In the genomic region with DNA sequence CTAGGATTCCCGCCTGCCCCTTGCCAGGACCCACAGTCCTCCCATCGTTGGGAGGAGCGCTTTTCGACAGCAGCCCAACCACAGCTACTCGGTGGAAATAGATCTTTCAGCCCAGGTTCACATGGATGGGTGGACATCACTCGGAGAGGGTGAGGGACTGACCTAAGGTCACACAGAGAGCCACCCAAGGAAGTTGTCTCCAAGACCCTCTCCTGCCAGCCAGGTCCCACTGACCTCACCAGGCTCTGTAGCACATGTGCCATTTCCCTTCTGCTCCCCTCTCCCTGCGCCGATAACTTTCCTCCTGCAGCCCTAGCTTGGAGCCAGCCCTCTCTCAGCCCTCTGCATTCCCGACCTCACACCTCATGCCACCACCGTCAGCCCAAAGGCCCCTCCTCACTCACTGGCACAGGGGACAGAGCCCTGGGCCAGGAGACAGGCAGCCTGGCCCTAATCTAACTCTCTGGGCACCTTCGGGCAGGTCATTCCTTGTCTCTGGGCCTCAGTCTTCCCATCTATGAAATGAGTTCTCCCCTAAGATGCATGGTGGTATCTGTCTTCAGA, we compare ENCODE assay signal across 18 cellular contexts. TPM values are rescaled to one million over a fixed set of nuclear protein-coding genes. Genes with fewer than 3 reads are reported as not detected.
DNase-seq lines count a peak whose midpoint lies in the region; ATAC-seq, FAIRE-seq and TF ChIP-seq lines count a peak whose summit lies in the region.
"Had no signal": no experiment of that assay in that cellular context is flagged by ENCODE, and none has a peak within 500 bp of the region (broad histone marks: within the 10 kb centered on the region; RNA-seq: fewer than 3 reads in every experiment).

No MANE protein-coding gene starts in this region.

- no peak overlapping the region for H2BK15ac ChIP-seq in H9 (ENCODE audit: low read depth, low read length)

- no CpG with 5 or more reads among the region's 11 CpGs for WGBS in H9 (ENCODE audit: extremely low coverage, insufficient read length, low lambda C conversion rate)

- H3K27me3 Mint-ChIP-seq in H9 (ENCODE audit: low read depth) = peaks cover 59% of the 10 kb centered on the region
- H3K27me3 Mint-ChIP-seq in astrocyte (ENCODE audit: low read depth, unreplicated experiment) = peaks cover 57% of the 10 kb centered on the region
- H3K27me3 Mint-ChIP-seq in neural crest cell (ENCODE audit: low read depth) = peaks cover 43% of the 10 kb centered on the region

- H2AK5ac ChIP-seq in H9 (ENCODE audit: insufficient read length, low read length) = no peak overlapping the region

- H3K4me1 ChIP-seq in H9 (ENCODE audit: insufficient read depth, low read length) (peaks cover 3% of the 10 kb centered on the region; the same call in 1 of the 2 replicates), astrocyte (ENCODE audit: insufficient read depth, low read length) (peaks cover 4% of the 10 kb centered on the region)

- no peak overlapping the region for H2BK5ac ChIP-seq in H9 (ENCODE audit: insufficient read length, low read length)

- H3K36me3 Mint-ChIP-seq in H9 (ENCODE audit: insufficient read depth in 1 of 3, low read depth in 3 of 3) = no peaks in the 10 kb centered on the region; a peak in 2 of 7 replicates
- H3K36me3 Mint-ChIP-seq in astrocyte (ENCODE audit: low read depth, unreplicated experiment) = no peaks in the 10 kb centered on the region
- no peaks in the 10 kb centered on the region for H3K36me3 Mint-ChIP-seq in neural crest cell (ENCODE audit: low read depth)
- H3K36me3 Mint-ChIP-seq: CD8-positive, alpha-beta memory T cell had no signal

- no peak overlapping the region for H4K5ac ChIP-seq in H9 (ENCODE audit: insufficient read length, low read depth, low read length)

- TF ChIP-seq CTCF in H9 (conservative IDR thresholded peaks at IDR 0.05) (no peak), astrocyte (IDR thresholded peaks at IDR 0.05; ENCODE audit: insufficient read depth, low read depth, low read length) (no peak), neural crest cell (conservative IDR thresholded peaks at IDR 0.05) (no peak)

- H3K27me3 ChIP-seq in H9 (ENCODE audit: insufficient read depth, low read length) (peaks cover 15% of the 10 kb centered on the region), astrocyte (ENCODE audit: insufficient read depth, low read length) (peaks cover 43% of the 10 kb centered on the region)

- H3K9ac ChIP-seq in H9 (ENCODE audit: extremely low read depth, insufficient read length, low read length) (no peak overlapping the region), astrocyte (ENCODE audit: low read length) (no peak overlapping the region)
- H3K9ac ChIP-seq: BLaER1 treated with 17β-estradiol and CSF1 and Interleukin-3, amounts not matched to agents 10 nM and 100 nM had no signal

- no peak overlapping the region for H3K23ac ChIP-seq in H9 (ENCODE audit: insufficient read length, low read depth, low read length)

- no peaks in the 10 kb centered on the region for H3K79me1 ChIP-seq in H9 (ENCODE audit: insufficient read depth, low read depth, low read length, poor library complexity, severe bottlenecking)

- DNase-seq in H9 (no peak), astrocyte (ENCODE audit: low read depth) (no peak), Right ventricle myocardium superior (peak; percentile 63), neural crest cell (ENCODE audit: low read depth, low spot score) (no peak), RPMI8226 (no peak), nucleus accumbens (lab: John Stamatoyannopoulos, UW) (no peak)
- DNase-seq: CD8-positive, alpha-beta memory T cell; IMR-90; NCI-H1436; NCI-H1930; NCI-H226; NCI-H524 treated with DMSO at 0.1 percent for 48 hours had no signal

- H3K27ac Mint-ChIP-seq in H9 (no peak overlapping the region; a peak in 1 of 7 replicates), astrocyte (ENCODE audit: unreplicated experiment) (no peak overlapping the region), neural crest cell (ENCODE audit: unreplicated experiment) (no peak overlapping the region)

- H3K4me3 ChIP-seq in astrocyte (ENCODE audit: insufficient read depth, low read depth, low read length) = no peak overlapping the region
- H3K4me3 ChIP-seq: BLaER1 treated with 17β-estradiol and CSF1 and Interleukin-3, amounts not matched to agents 10 nM and 100 nM had no signal

- no peak overlapping the region for H3K18ac ChIP-seq in H9 (ENCODE audit: insufficient read length, low read depth, low read length)

- H4K20me1 ChIP-seq in H9 (ENCODE audit: control insufficient read depth, insufficient read depth, insufficient read length) (peaks cover 4% of the 10 kb centered on the region), astrocyte (ENCODE audit: insufficient read depth, low read length) (peaks cover 7% of the 10 kb centered on the region)

- H3K23me2 ChIP-seq in H9 (ENCODE audit: insufficient read length, low read depth, low read length, poor library complexity, severe bottlenecking) = peaks cover 6% of the 10 kb centered on the region

- no peak overlapping the region for H3K27ac ChIP-seq in H9 (ENCODE audit: insufficient read length, low read depth, low read length)
- no peak overlapping the region for H3K27ac ChIP-seq in astrocyte (ENCODE audit: low read depth, low read length)
- H3K27ac ChIP-seq: BLaER1 treated with 17β-estradiol and CSF1 and Interleukin-3, amounts not matched to agents 10 nM and 100 nM; HL-60 had no signal

- no peak overlapping the region for H2BK12ac ChIP-seq in H9 (ENCODE audit: insufficient read length, low read depth, low read length)

- peak overlapping the region; percentile 44; the same call in 1 of the 2 replicates for H3K14ac ChIP-seq in H9 (ENCODE audit: insufficient read depth, low read length)

- H3K4me3 Mint-ChIP-seq in H9 = no peak overlapping the region
- H3K4me3 Mint-ChIP-seq in astrocyte (ENCODE audit: unreplicated experiment) = peak overlapping the region; percentile 40
- H3K4me3 Mint-ChIP-seq in neural crest cell = peak overlapping the region; percentile 49
- H3K4me3 Mint-ChIP-seq: CD8-positive, alpha-beta memory T cell had no signal

- H3K9me3 Mint-ChIP-seq in H9 = no peaks in the 10 kb centered on the region
- no peaks in the 10 kb centered on the region for H3K9me3 Mint-ChIP-seq in astrocyte (ENCODE audit: unreplicated experiment)
- H3K9me3 Mint-ChIP-seq in neural crest cell = no peaks in the 10 kb centered on the region

- peaks cover 21 to 42% of the 10 kb centered on the region in 2 experiments for H3K4me1 Mint-ChIP-seq in H9
- no peaks in the 10 kb centered on the region for H3K4me1 Mint-ChIP-seq in astrocyte (ENCODE audit: low read depth, unreplicated experiment)
- H3K4me1 Mint-ChIP-seq in neural crest cell = peaks cover 11% of the 10 kb centered on the region

- H4K91ac ChIP-seq in H9 (ENCODE audit: insufficient read length, low read depth, low read length) = no peak overlapping the region

- intact Hi-C loops in Right ventricle myocardium superior (cut with DNase I) = no loop called here

- FAIRE-seq in astrocyte (lab: Jason Lieb, UNC) = no peak
- FAIRE-seq: GM12891, H54 had no signal

- no peak overlapping the region for H4K8ac ChIP-seq in H9 (replicated peaks; ENCODE audit: insufficient read length, low read depth, low read length)

- H2BK120ac ChIP-seq in H9 (ENCODE audit: low read depth, low read length, poor library complexity, severe bottlenecking) = no peak overlapping the region

- ATAC-seq in Right ventricle myocardium superior (ENCODE audit: poor library complexity) = peak; percentile 63
- ATAC-seq in GM18867 (IDR thresholded peaks at IDR 0.05; ENCODE audit: unreplicated experiment) = no peak

- no peak overlapping the region for H3K4me2 ChIP-seq in H9 (ENCODE audit: insufficient read depth, insufficient read length, low read length)
- peak overlapping the region; percentile 10 for H3K4me2 ChIP-seq in astrocyte (ENCODE audit: low read length)
- H3K4me2 ChIP-seq: BLaER1 treated with 17β-estradiol and CSF1 and Interleukin-3, amounts not matched to agents 10 nM and 100 nM had no signal

- H3K56ac ChIP-seq in H9 (ENCODE audit: insufficient read length, low read depth, low read length) = no peak overlapping the region

- no peak overlapping the region for H3K4ac ChIP-seq in H9 (ENCODE audit: low read depth, low read length)

- H3K79me2 ChIP-seq in H9 (ENCODE audit: insufficient read depth, low read length) = no peaks in the 10 kb centered on the region
- H3K79me2 ChIP-seq in astrocyte (ENCODE audit: insufficient read depth, low read length) = no peaks in the 10 kb centered on the region

- H3K36me3 ChIP-seq in astrocyte (ENCODE audit: insufficient read depth, low read length) = no peaks in the 10 kb centered on the region
- H3K36me3 ChIP-seq: BLaER1 treated with 17β-estradiol and CSF1 and Interleukin-3, amounts not matched to agents 10 nM and 100 nM had no signal

- H2AFZ ChIP-seq in H9 (ENCODE audit: low read length) (no peak overlapping the region), astrocyte (ENCODE audit: low read depth, low read length) (no peak overlapping the region)

- H3K9me3 ChIP-seq in H9 (ENCODE audit: control insufficient read depth, low read depth, low read length) (no peaks in the 10 kb centered on the region), astrocyte (ENCODE audit: insufficient read depth, low read depth, low read length) (no peaks in the 10 kb centered on the region)
- H3K9me3 ChIP-seq: BLaER1 treated with 17β-estradiol and CSF1 and Interleukin-3, amounts not matched to agents 10 nM and 100 nM had no signal

- H2BK20ac ChIP-seq in H9 (ENCODE audit: low read depth, low read length, poor library complexity, severe bottlenecking) = no peak overlapping the region

- H3T11ph ChIP-seq in H9 (ENCODE audit: low read length) = no peak overlapping the region

RNA-seq across cellular contexts. Expression of gene KCNJ4, which starts 4.7 kb away (rescaled TPM):
- total RNA-seq in H9 (2021) (0.88 and 0.92 TPM in 2 replicates), astrocyte (0.19 and 0.30 TPM in 2 replicates), Right ventricle myocardium superior (16.6 TPM), neural crest cell (4.0 and 4.4 TPM in 2 replicates)
- total RNA-seq: CD8-positive, alpha-beta memory T cell; IMR-90; MCF 10A had no signal

RNA-seq across cellular contexts. Expression of gene KDELR3, which starts 17.6 kb away (rescaled TPM):
- total RNA-seq in H9 (2021) = 7.2 and 7.3 TPM in 2 replicates
- total RNA-seq in astrocyte = 72.6 and 96.0 TPM in 2 replicates
- 3.1 TPM for total RNA-seq in Right ventricle myocardium superior
- 5.1 and 5.3 TPM in 2 replicates for total RNA-seq in neural crest cell

RNA-seq across cellular contexts. Expression of gene DDX17, which starts 55.8 kb away (rescaled TPM):
- total RNA-seq in H9 (2021) = 529 and 538 TPM in 2 replicates
- 258 TPM in 2 replicates for total RNA-seq in astrocyte
- total RNA-seq in Right ventricle myocardium superior = 193 TPM
- total RNA-seq in neural crest cell = 485 and 500 TPM in 2 replicates

Comparison
In these comparisons a context has a peak if more than half of its experiments do, and no peak if none do; other contexts are left out.
1. H3K4me3 Mint-ChIP-seq: peak in astrocyte (single experiment) and neural crest cell (single experiment); none in H9 (0 of 2).